Comparison of ENCODE assay signal across 8 cellular contexts in genomic region chr22:37051629-37052385, GRCh38. TPM values are rescaled to one million over a fixed set of nuclear protein-coding genes. Genes with fewer than 3 reads are reported as not detected.
A peak's percentile ranks its signal among the peaks of the same experiment; 100 is the strongest.
DNase-seq lines count a peak whose midpoint lies in the region; ATAC-seq and TF ChIP-seq lines count a peak whose summit lies in the region.

Gene KCTD17 (plus strand): TSS chr22:37051742. CDS start chr22:37051761, 19 bp downstream.

- H3K36me3 Mint-ChIP-seq in activated CD8-positive, alpha-beta memory T cell treated with anti-CD3 and anti-CD28 coated beads, Interleukin-2, amount 10 ng/mL, durations not matched to agents 7 days and 5 days = peaks cover 4% of the 10 kb centered on the region
- no peaks in the 10 kb centered on the region for H3K36me3 Mint-ChIP-seq in mesothelial cell of epicardium

- no peaks in the 10 kb centered on the region for H3K27me3 Mint-ChIP-seq in activated CD8-positive, alpha-beta memory T cell treated with anti-CD3 and anti-CD28 coated beads, Interleukin-2, amount 10 ng/mL, durations not matched to agents 7 days and 5 days
- no peaks in the 10 kb centered on the region for H3K27me3 Mint-ChIP-seq in mesothelial cell of epicardium (ENCODE audit: low read depth)

- CTCF ChIA-PET in activated CD8-positive, alpha-beta memory T cell treated with anti-CD3 and anti-CD28 coated beads, Interleukin-2, amount 10 ng/mL, durations not matched to agents 7 days and 5 days (lab: Charles Lee) = interaction anchor here (0.5 to 2.3 kb wide), 11 partner anchors 9 to 652 kb away, joined by 3 to 9 read pairs (median 4); partner anchors contain the start of gene TST

- H3K4me3 Mint-ChIP-seq in activated CD8-positive, alpha-beta memory T cell treated with anti-CD3 and anti-CD28 coated beads, Interleukin-2, amount 10 ng/mL, durations not matched to agents 7 days and 5 days = peak within 1 kb of the TSS; percentile 77
- peak within 1 kb of the TSS; percentile 75 for H3K4me3 Mint-ChIP-seq in mesothelial cell of epicardium

- no peak within 1 kb of the TSS for H3K27ac Mint-ChIP-seq in activated CD8-positive, alpha-beta memory T cell treated with anti-CD3 and anti-CD28 coated beads, Interleukin-2, amount 10 ng/mL, durations not matched to agents 7 days and 5 days
- no peak within 1 kb of the TSS for H3K27ac Mint-ChIP-seq in mesothelial cell of epicardium

- in situ Hi-C loops in G401 (cut with HindIII; ENCODE audit: low sequenced_read_pairs) (no loop called here), endometrial microvascular endothelial cells (cut with HindIII; ENCODE audit: inconsistent ontology term, low pct_unique_long_range_greater_than_20kb, low sequenced_read_pairs) (no loop called here)

- DNase-seq in G401 (ENCODE audit: low spot score) (peak; percentile 67), NOMO-1 (lab: John Stamatoyannopoulos, UW; ENCODE audit: unreplicated experiment in 2 of 2) (peak; percentile 63 to 73), mesothelial cell of epicardium (ENCODE audit: low spot score in 2 of 2, unreplicated experiment in 2 of 2) (peak in 1 of 2 experiments; percentile 56), KG1 (lab: John Stamatoyannopoulos, UW) (no peak)
- peak; percentile 85 for DNase-seq in activated CD8-positive, alpha-beta memory T cell treated with anti-CD3 and anti-CD28 coated beads, Interleukin-2, amount 10 ng/mL, durations not matched to agents 7 days and 5 days
- DNase-seq in stimulated activated CD8-positive, alpha-beta memory T cell treated with anti-CD3 and anti-CD28 coated beads, Interleukin-15, amount 100 ng/mL, for 24 hours (ENCODE audit: low read depth) = peak; percentile 61

- no peaks in the 10 kb centered on the region for H3K9me3 Mint-ChIP-seq in activated CD8-positive, alpha-beta memory T cell treated with anti-CD3 and anti-CD28 coated beads, Interleukin-2, amount 10 ng/mL, durations not matched to agents 7 days and 5 days (ENCODE audit: low read depth)
- H3K9me3 Mint-ChIP-seq in mesothelial cell of epicardium = no peaks in the 10 kb centered on the region

- no peak for TF ChIP-seq CTCF in mesothelial cell of epicardium (IDR thresholded peaks at IDR 0.05; ENCODE audit: unreplicated experiment)

- peak; percentile 87 for ATAC-seq in HG02610 (IDR thresholded peaks at IDR 0.05; ENCODE audit: unreplicated experiment)
- ATAC-seq in activated CD8-positive, alpha-beta memory T cell treated with anti-CD3 and anti-CD28 coated beads, Interleukin-2, amount 10 ng/mL, durations not matched to agents 7 days and 5 days = peak; percentile 100

- H3K4me1 Mint-ChIP-seq in activated CD8-positive, alpha-beta memory T cell treated with anti-CD3 and anti-CD28 coated beads, Interleukin-2, amount 10 ng/mL, durations not matched to agents 7 days and 5 days = peaks cover 19% of the 10 kb centered on the region
- peaks cover 6% of the 10 kb centered on the region for H3K4me1 Mint-ChIP-seq in mesothelial cell of epicardium

RNA-seq across cellular contexts. Expression of gene KCTD17, which starts in this region (rescaled TPM):
- total RNA-seq in G401 (2014; rRNA removed; shearing (Covaris generic)) = 24.9 and 30.0 TPM in 2 replicates
- 10 to 100 TPM; 47.7 to 53.4 TPM for total RNA-seq in activated CD8-positive, alpha-beta memory T cell treated with anti-CD3 and anti-CD28 coated beads, Interleukin-2, amount 10 ng/mL, durations not matched to agents 7 days and 5 days
- total RNA-seq in endometrial microvascular endothelial cells (ENCODE audit: inconsistent ontology term) = 50.5 TPM
- 34.9 to 42.2 TPM (median 41.0 TPM) in 3 replicates for total RNA-seq in mesothelial cell of epicardium
